1 cellular context compared by ENCODE assay signal in the genomic region with DNA sequence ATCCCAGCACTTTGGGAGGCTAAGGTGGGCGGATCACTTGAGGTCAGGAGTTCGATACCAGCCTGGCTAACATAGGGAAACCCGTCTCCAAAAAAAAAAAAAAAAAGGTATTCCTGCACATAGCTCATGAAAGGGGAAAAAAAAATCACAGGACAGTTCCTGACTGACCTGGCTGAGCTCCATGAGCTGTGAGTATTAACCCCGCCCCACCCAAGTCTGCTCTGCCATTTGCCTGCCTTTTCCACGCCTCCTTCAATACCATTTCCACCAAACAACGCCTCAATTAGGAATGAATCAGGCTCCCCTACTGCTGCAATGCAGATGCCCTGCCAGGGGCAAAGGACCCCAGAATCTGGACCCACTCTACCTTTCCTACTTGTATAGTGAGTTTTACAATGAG.
TF ChIP-seq lines count a peak whose summit lies in the region.

No MANE protein-coding gene starts in this region.

TF ChIP-seq in HepG2, 621 proteins besides CTCF, POLR2A, EP300 and RAD21 (continued from another document):
- TF ChIP-seq FOXM1 (CRISPR knock-in tag; IDR thresholded peaks at IDR 0.05) (no peak), ZFP90 (CRISPR knock-in tag; IDR thresholded peaks at IDR 0.05; ENCODE audit: borderline replicate concordance) (no peak)
- TF ChIP-seq, protein P1, sequence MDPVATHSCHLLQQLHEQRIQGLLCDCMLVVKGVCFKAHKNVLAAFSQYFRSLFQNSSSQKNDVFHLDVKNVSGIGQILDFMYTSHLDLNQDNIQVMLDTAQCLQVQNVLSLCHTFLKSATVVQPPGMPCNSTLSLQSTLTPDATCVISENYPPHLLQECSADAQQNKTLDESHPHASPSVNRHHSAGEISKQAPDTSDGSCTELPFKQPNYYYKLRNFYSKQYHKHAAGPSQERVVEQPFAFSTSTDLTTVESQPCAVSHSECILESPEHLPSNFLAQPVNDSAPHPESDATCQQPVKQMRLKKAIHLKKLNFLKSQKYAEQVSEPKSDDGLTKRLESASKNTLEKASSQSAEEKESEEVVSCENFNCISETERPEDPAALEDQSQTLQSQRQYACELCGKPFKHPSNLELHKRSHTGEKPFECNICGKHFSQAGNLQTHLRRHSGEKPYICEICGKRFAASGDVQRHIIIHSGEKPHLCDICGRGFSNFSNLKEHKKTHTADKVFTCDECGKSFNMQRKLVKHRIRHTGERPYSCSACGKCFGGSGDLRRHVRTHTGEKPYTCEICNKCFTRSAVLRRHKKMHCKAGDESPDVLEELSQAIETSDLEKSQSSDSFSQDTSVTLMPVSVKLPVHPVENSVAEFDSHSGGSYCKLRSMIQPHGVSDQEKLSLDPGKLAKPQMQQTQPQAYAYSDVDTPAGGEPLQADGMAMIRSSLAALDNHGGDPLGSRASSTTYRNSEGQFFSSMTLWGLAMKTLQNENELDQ (CRISPR knock-in tag; IDR thresholded peaks at IDR 0.05; ENCODE audit: borderline replicate concordance): no peak
- TF ChIP-seq, protein P2, sequence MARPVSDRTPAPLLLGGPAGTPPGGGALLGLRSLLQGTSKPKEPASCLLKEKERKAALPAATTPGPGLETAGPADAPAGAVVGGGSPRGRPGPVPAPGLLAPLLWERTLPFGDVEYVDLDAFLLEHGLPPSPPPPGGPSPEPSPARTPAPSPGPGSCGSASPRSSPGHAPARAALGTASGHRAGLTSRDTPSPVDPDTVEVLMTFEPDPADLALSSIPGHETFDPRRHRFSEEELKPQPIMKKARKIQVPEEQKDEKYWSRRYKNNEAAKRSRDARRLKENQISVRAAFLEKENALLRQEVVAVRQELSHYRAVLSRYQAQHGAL (CRISPR knock-in tag; IDR thresholded peaks at IDR 0.05; ENCODE audit: not compliant biosample characterization): no peak
